Comparison of ENCODE assay signal across 8 cellular contexts in the genomic region with DNA sequence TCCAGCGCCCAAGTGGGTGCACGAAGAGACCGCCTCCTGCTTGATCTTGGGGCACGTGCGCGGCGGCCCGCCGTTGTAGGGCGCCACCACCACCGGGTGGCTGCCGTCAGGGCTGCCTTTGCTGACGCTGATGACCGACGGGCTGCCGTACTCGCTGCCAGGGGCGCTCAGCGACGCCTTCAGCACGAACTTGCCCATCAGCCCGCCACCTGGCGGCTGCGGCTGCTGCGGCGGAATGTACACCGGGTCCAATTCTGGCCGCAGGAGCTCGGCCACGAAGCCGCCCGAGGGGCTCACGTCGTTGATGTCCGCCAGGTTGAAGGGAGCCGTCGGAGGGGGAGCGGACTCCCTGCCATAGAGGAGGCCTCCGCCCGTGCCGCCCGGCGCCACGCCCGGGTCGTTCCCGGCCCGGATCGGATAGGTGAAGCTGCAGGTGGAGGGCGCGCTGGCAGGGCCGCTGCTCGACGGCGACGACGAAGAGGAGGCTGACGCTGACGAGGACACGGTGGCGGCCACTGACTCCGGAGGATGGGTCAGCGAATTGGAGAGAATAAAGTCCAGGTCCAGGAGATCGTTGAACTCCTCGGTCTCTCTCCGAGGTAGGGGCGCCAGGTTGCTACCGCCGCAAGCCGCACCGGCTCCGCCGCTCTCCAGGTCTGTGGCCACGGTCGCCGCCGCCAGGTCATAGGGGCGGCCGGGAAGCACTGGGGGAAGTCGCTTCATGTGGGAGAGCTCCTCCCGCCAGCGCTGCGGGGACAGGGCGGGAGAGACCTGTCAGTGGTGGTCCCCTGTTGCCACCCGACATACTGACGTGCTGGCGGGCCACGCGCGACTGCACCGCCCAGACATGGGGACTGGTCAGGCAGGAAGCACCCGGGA. TPM values are rescaled to one million over a fixed set of nuclear protein-coding genes. Genes with fewer than 3 reads are reported as not detected.
DNase-seq lines count a peak whose midpoint lies in the region; ATAC-seq and TF ChIP-seq lines count a peak whose summit lies in the region.

No MANE protein-coding gene starts in this region.

- peaks cover 32% of the 10 kb centered on the region; the same call in 2 of the 3 replicates for H3K4me1 Mint-ChIP-seq in GM23338

- H4K20me1 ChIP-seq in GM23338 (replicated peaks; ENCODE audit: insufficient read depth) = no peaks in the 10 kb centered on the region

- peaks cover 3% of the 10 kb centered on the region; the same call in 1 of the 3 replicates for H3K9me3 Mint-ChIP-seq in GM23338

- H3K36me3 ChIP-seq in A673 (ENCODE audit: insufficient read depth, low read length, poor library complexity, severe bottlenecking) (no peaks in the 10 kb centered on the region), GM23338 (ENCODE audit: insufficient read depth) (no peaks in the 10 kb centered on the region), SJCRH30 (no peaks in the 10 kb centered on the region)

- H2AFZ ChIP-seq in GM23338 = peak overlapping the region; percentile 97

- H3K4me1 ChIP-seq in A673 (ENCODE audit: insufficient read depth, low read length, poor library complexity, severe bottlenecking) (peaks cover 22% of the 10 kb centered on the region), GM23338 (ENCODE audit: insufficient read depth) (peaks cover 18% of the 10 kb centered on the region), SJCRH30 (no peaks in the 10 kb centered on the region)

- DNase-seq in A673 (ENCODE audit: low spot score) = peak; percentile 40
- peak; percentile 87 for DNase-seq in GM23338 (ENCODE audit: low spot score)
- no peak for DNase-seq in skeletal muscle cell (ENCODE audit: low read depth)
- DNase-seq in SJCRH30 = no peak
- no peak for DNase-seq in SW 1271 (lab: John Stamatoyannopoulos, UW)

- H3K36me3 Mint-ChIP-seq in GM23338 (ENCODE audit: low read depth) = no peaks in the 10 kb centered on the region; the same call in 2 of the 3 replicates

- H3K4me3 ChIP-seq in A673 (ENCODE audit: low read depth, low read length, poor library complexity, severe bottlenecking) (peak overlapping the region; percentile 40), GM23338 (peak overlapping the region; percentile 70), iPS-11a (ENCODE audit: low read depth, low read length) (peak overlapping the region; percentile 47), skeletal muscle cell (ENCODE audit: low read depth, low read length) (peak overlapping the region; percentile 65), SJCRH30 (no peak overlapping the region)

- H3K4me3 Mint-ChIP-seq in GM23338 = peak overlapping the region; percentile 79

- CTCF ChIA-PET in A673 (lab: Charles Lee) = no interaction called here

- peak; percentile 51 for ATAC-seq in GM23338
- ATAC-seq in HG03196 (IDR thresholded peaks at IDR 0.05; ENCODE audit: unreplicated experiment) = no peak

- intact Hi-C loops in A673 (cut with micrococcal nuclease; ENCODE audit: unreplicated experiment) = loop anchor here (5.0 kb wide), 2 partner anchors 65 to 1270 kb away; no protein-coding TSS in a partner anchor

- H3K9me2 ChIP-seq in GM23338 (ENCODE audit: insufficient read depth) = no peaks in the 10 kb centered on the region

- no TSS peak for BruUV-seq in A673 (replicated peaks; lab: Mats Ljungman, UMichigan)

- H3K27me3 Mint-ChIP-seq in GM23338 (ENCODE audit: insufficient read depth, low read depth, poor library complexity) = peaks cover 50% of the 10 kb centered on the region

- H3K27me3 ChIP-seq in A673 (replicated peaks; ENCODE audit: insufficient read depth, low read depth, low read length, poor library complexity) = peaks cover 50% of the 10 kb centered on the region
- H3K27me3 ChIP-seq in GM23338 (ENCODE audit: insufficient read depth) = peaks cover 70% of the 10 kb centered on the region
- H3K27me3 ChIP-seq in SJCRH30 = no peaks in the 10 kb centered on the region

- no peaks in the 10 kb centered on the region for H3K79me2 ChIP-seq in GM23338 (replicated peaks; ENCODE audit: insufficient read depth)

- H3K4me2 ChIP-seq in GM23338 = peak overlapping the region; percentile 96

- POLR2A ChIA-PET in A673 (lab: Charles Lee; ENCODE audit: low non-redundant PET) = no interaction called here

- 2 to 5% (median 5%) methylated on average over 72 to 92 of the region's 92 CpGs for WGBS in adipose tissue, 3 donors

- H3K27ac ChIP-seq in A673 (ENCODE audit: low read depth, low read length, poor library complexity, severe bottlenecking) (no peak overlapping the region), GM23338 (ENCODE audit: low read depth) (no peak overlapping the region), adipose tissue (ENCODE audit: low read depth, low read length) (peak overlapping the region; percentile 78), SJCRH30 (no peak overlapping the region)

- H3K27ac Mint-ChIP-seq in GM23338 = no peak overlapping the region

- no peaks in the 10 kb centered on the region for H3K9me3 ChIP-seq in A673 (ENCODE audit: low read depth, low read length, poor library complexity, severe bottlenecking)
- H3K9me3 ChIP-seq in SJCRH30 (replicated peaks) = no peaks in the 10 kb centered on the region

- peaks cover 10% of the 10 kb centered on the region; the same call in 1 of the 2 replicates for H3F3A ChIP-seq in GM23338 (replicated peaks; ENCODE audit: low read depth)

- peak; percentile 50 for TF ChIP-seq CTCF in A673 (conservative IDR thresholded peaks at IDR 0.05; ENCODE audit: low read depth, low read length)
- peak; percentile 59 to 76 for TF ChIP-seq CTCF in GM23338 (conservative IDR thresholded peaks at IDR 0.05; ENCODE audit: low read depth in 2 of 2)

TF ChIP-seq in GM23338, 12 proteins besides CTCF, POLR2A, EP300 and RAD21 (continues in another document):
- TF ChIP-seq EZH2phosphoT487 (IDR thresholded peaks at IDR 0.05; ENCODE audit: unreplicated experiment) (peak; percentile 50), ZNF331 (CRISPR knock-in tag; IDR thresholded peaks at IDR 0.05; ENCODE audit: low read depth) (no peak), ZNF462 (CRISPR knock-in tag; IDR thresholded peaks at IDR 0.05) (no peak)

RNA-seq across cellular contexts. Expression of gene KLF4, which starts 1.8 kb away (rescaled TPM):
- total RNA-seq in A673 (2021) = 0.28 and 0.49 TPM in 2 replicates
- total RNA-seq in GM23338 (2014; rRNA removed; shearing (Covaris generic)) = 26.8 and 29.8 TPM in 2 replicates
- polyA plus RNA-seq in GM23338 (2016; fragmentation: Nextera tagmentation; extraction: Ambion mirVana) = 6.0 and 8.3 TPM in 2 replicates
- 100 to 1,000 TPM in 2 of 3 donors, 10 to 100 TPM in 1; 11.6 to 168 (median 158) TPM for polyA plus RNA-seq in adipose tissue
- 3.8 and 3.9 TPM in 2 replicates for total RNA-seq in SJCRH30 (2014; rRNA removed; shearing (Covaris generic))

Comparison
In these comparisons a context has a peak if more than half of its experiments do, and no peak if none do; other contexts are left out.
1. DNase-seq: peak in A673 (single experiment) and GM23338 (single experiment); none in skeletal muscle cell (single experiment), SJCRH30 (0 of 2) and SW 1271 (0 of 2).